8 cellular contexts compared by ENCODE assay signal in genomic region chr6:158686791-158687381, GRCh38. TPM values are rescaled to one million over a fixed set of nuclear protein-coding genes. Genes with fewer than 3 reads are reported as not detected.
A peak's percentile ranks its signal among the peaks of the same experiment; 100 is the strongest.
DNase-seq lines count a peak whose midpoint lies in the region; ATAC-seq and TF ChIP-seq lines count a peak whose summit lies in the region.

No MANE protein-coding gene starts in this region.

- CTCF ChIA-PET in activated CD4-positive, alpha-beta memory T cell treated with anti-CD3 and anti-CD28 coated beads for 36 hours (lab: Charles Lee) = interaction anchor here (0.9 to 1.3 kb wide), 3 partner anchors 27 to 466 kb away, joined by 3 to 5 read pairs (median 3); no protein-coding TSS in a partner anchor

- no peaks in the 10 kb centered on the region for H3K36me3 ChIP-seq in sigmoid colon

- ATAC-seq in GM18909 (IDR thresholded peaks at IDR 0.05; ENCODE audit: poor library complexity, unreplicated experiment) = peak; percentile 62
- ATAC-seq in HG02981 (IDR thresholded peaks at IDR 0.05; ENCODE audit: unreplicated experiment) = peak; percentile 93
- peak; percentile 92 to 95 for ATAC-seq in naive B cell (ENCODE audit: low read depth in 2 of 2)
- no peak for ATAC-seq in GM19351 (IDR thresholded peaks at IDR 0.05; ENCODE audit: unreplicated experiment)

- H3K36me3 Mint-ChIP-seq in activated CD4-positive, alpha-beta memory T cell treated with anti-CD3 and anti-CD28 coated beads for 36 hours = peaks cover 49% of the 10 kb centered on the region
- no peaks in the 10 kb centered on the region for H3K36me3 Mint-ChIP-seq in naive B cell

- no peak overlapping the region for H3K4me3 Mint-ChIP-seq in activated CD4-positive, alpha-beta memory T cell treated with anti-CD3 and anti-CD28 coated beads for 36 hours
- H3K4me3 Mint-ChIP-seq in naive B cell = peak overlapping the region in 3 of 8 donors; percentile 1 to 35 (median 13)

- peaks cover 64% of the 10 kb centered on the region for H3K4me1 Mint-ChIP-seq in activated CD4-positive, alpha-beta memory T cell treated with anti-CD3 and anti-CD28 coated beads for 36 hours (ENCODE audit: low read depth)
- H3K4me1 Mint-ChIP-seq in naive B cell = peaks cover 16 to 22% (median 17%) of the 10 kb centered on the region in 3 donors

- H3K4me3 ChIP-seq in sigmoid colon = no peak overlapping the region

- peak overlapping the region in 1 of 4 donors; percentile 19 for H3K27ac ChIP-seq in sigmoid colon

- 56 to 77% methylated on average over 7 of the region's 7 CpGs for WGBS in sigmoid colon, 2 donors

- no peaks in the 10 kb centered on the region for H3K9me3 Mint-ChIP-seq in activated CD4-positive, alpha-beta memory T cell treated with anti-CD3 and anti-CD28 coated beads for 36 hours
- peaks cover 0 to 3% (median 0%) of the 10 kb centered on the region in 7 donors for H3K9me3 Mint-ChIP-seq in naive B cell

- H3K27me3 Mint-ChIP-seq in activated CD4-positive, alpha-beta memory T cell treated with anti-CD3 and anti-CD28 coated beads for 36 hours = no peaks in the 10 kb centered on the region
- peaks cover 7 to 9% (median 9%) of the 10 kb centered on the region in 3 donors for H3K27me3 Mint-ChIP-seq in naive B cell

- DNase-seq in activated CD4-positive, alpha-beta memory T cell treated with anti-CD3 and anti-CD28 coated beads for 36 hours = peak; percentile 38
- DNase-seq in naive B cell = peak; percentile 55
- DNase-seq in NCI-H187 treated with DMSO at 0.1 percent for 48 hours (lab: John Stamatoyannopoulos, UW) = no peak
- no peak for DNase-seq in effector CD8-positive, alpha-beta T cell (lab: John Stamatoyannopoulos, UW)
- no peak for DNase-seq in sigmoid colon

- POLR2A ChIA-PET in activated CD4-positive, alpha-beta memory T cell treated with anti-CD3 and anti-CD28 coated beads for 36 hours (lab: Charles Lee) = interaction anchor here (0.7 to 1.6 kb wide), 2 partner anchors 34 to 38 kb away, joined by 3 to 9 read pairs; partner anchors contain the start of gene SYTL3

- TF ChIP-seq POLR2A in sigmoid colon (IDR thresholded peaks at IDR 0.05) = no peak

- intact Hi-C loops in activated CD4-positive, alpha-beta memory T cell treated with anti-CD3 and anti-CD28 coated beads for 36 hours (cut with micrococcal nuclease) = loop anchor here (2.0 kb wide), 1 partner anchor 34 kb away; no protein-coding TSS in a partner anchor
- intact Hi-C loops in sigmoid colon (cut with DNase I) = loop anchor here (5.0 kb wide), 1 partner anchor 465 kb away; no protein-coding TSS in a partner anchor

- H3K27me3 ChIP-seq in sigmoid colon = no peaks in the 10 kb centered on the region

- no peak for TF ChIP-seq CTCF in sigmoid colon (IDR thresholded peaks at IDR 0.05)

- no peaks in the 10 kb centered on the region for H3K9me3 ChIP-seq in sigmoid colon

- peak overlapping the region; percentile 47 for H3K27ac Mint-ChIP-seq in activated CD4-positive, alpha-beta memory T cell treated with anti-CD3 and anti-CD28 coated beads for 36 hours
- H3K27ac Mint-ChIP-seq in naive B cell = peak overlapping the region; percentile 70 to 94 (median 90)

- no peak for TF ChIP-seq EP300 in sigmoid colon (IDR thresholded peaks at IDR 0.05)

- H3K4me1 ChIP-seq in sigmoid colon = peaks cover 0 to 22% (median 12%) of the 10 kb centered on the region in 4 donors

RNA-seq across cellular contexts. Expression of gene SYTL3, which starts 37.0 kb away (rescaled TPM):
- 100 to 1,000 TPM; 181 to 186 TPM for total RNA-seq in activated CD4-positive, alpha-beta memory T cell treated with anti-CD3 and anti-CD28 coated beads for 36 hours
- polyA plus RNA-seq in naive B cell (ENCODE audit: low read depth in 6 of 6) (under 1 TPM in 4 of 6 donors, not detected in 2; 0.12 to 0.71 (median 0.31) TPM), sigmoid colon (1 to 10 TPM; 1.6 to 6.9 (median 1.8) TPM)
- 1 to 10 TPM; 3.1 to 4.3 (median 3.6) TPM for total RNA-seq in sigmoid colon

RNA-seq across cellular contexts. Expression of gene DYNLT1, which starts 42.3 kb away (rescaled TPM):
- total RNA-seq in activated CD4-positive, alpha-beta memory T cell treated with anti-CD3 and anti-CD28 coated beads for 36 hours = 100 to 1,000 TPM; 117 to 120 TPM
- polyA plus RNA-seq in naive B cell (ENCODE audit: low read depth in 6 of 6) = 10 to 100 TPM; 29.6 to 66.7 (median 39.1) TPM
- total RNA-seq in sigmoid colon = 100 to 1,000 TPM in 3 of 4 donors, 10 to 100 TPM in 1; 68.7 to 118 (median 105) TPM
- 100 to 1,000 TPM; 231 to 457 (median 332) TPM for polyA plus RNA-seq in sigmoid colon

Comparison
In these comparisons a context has a peak if more than half of its experiments do, and no peak if none do; other contexts are left out.
1. DNase-seq: peak in activated CD4-positive, alpha-beta memory T cell treated with anti-CD3 and anti-CD28 coated beads for 36 hours (single experiment) and naive B cell (single experiment); none in NCI-H187 treated with DMSO at 0.1 percent for 48 hours (single experiment), effector CD8-positive, alpha-beta T cell (single experiment) and sigmoid colon (single experiment).
2. RNA of gene SYTL3, which starts 37.0 kb away (total RNA-seq): 181 to 186 TPM in activated CD4-positive, alpha-beta memory T cell treated with anti-CD3 and anti-CD28 coated beads for 36 hours; 3.1 to 4.3 TPM in sigmoid colon; every median in the first group is over 10 times any median in the second.